In the genomic region with DNA sequence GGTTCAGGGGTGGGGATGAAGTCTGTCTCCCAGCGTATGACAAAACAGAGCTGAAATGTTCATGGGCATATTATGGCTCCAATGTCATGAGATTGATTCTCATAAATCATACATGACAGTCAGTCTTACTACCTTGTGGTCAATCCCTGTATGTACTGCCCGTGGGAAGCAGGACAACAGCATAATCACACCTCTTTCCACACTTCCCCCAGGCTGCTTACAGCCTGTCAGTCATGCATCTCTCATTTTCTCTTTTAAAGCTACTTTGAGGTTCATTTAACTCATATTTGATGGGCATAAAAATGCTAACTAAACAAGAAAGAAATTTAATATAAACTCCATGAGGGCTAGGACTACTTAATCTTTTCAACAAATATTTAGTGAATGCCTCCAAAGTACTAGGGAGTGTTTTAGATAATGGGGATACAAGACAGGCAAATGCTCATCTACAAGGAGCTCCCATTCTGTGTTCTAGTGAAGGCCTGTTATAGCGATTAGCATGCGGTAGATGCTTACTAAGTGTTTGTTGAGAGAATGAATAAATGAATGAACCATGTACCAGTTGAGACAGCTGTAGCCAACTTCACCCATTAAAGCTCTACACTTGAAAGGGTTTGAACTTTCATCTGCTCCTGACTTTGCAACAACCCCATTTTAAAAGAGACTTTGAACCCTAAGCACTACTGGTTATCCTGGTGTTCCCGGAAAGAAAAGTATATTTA, we compare ENCODE assay signal across 13 cellular contexts.
"Had no signal": no experiment of that assay in that cellular context is flagged by ENCODE, and none has a peak within 500 bp of the region (broad histone marks: within the 10 kb centered on the region; RNA-seq: fewer than 3 reads in every experiment).

No MANE protein-coding gene starts in this region.

- ATAC-seq: naive thymus-derived CD4-positive, alpha-beta T cell; pancreas; stimulated activated naive CD8-positive, alpha-beta T cell treated with anti-CD3 and anti-CD28 coated beads, Interleukin-15, Interleukin-2, amounts not matched to agents 100 U/mL and 50 U/mL, for 24 hours had no signal

- H3K36me3 ChIP-seq: pancreas, transverse colon had no signal

- H3K4me3 ChIP-seq: lung, pancreas, transverse colon had no signal

- DNase-seq: activated CD4-positive, alpha-beta memory T cell treated with anti-CD3 and anti-CD28 coated beads, Interleukin-2, amount 10 ng/mL, durations not matched to agents 7 days and 5 days; activated CD4-positive, alpha-beta T cell treated with anti-CD3 and anti-CD28 coated beads for 4 hours; activated naive CD4-positive, alpha-beta T cell treated with anti-CD3 and anti-CD28 coated beads, Interleukin-2, amount 50 U/mL, for 16 hours; activated T-cell treated with anti-CD3 and anti-CD28 coated beads, Interleukin-2, amount 50 U/mL, for 24 hours; naive thymus-derived CD4-positive, alpha-beta T cell; pancreas; retina; stimulated activated CD4-positive, alpha-beta T cell treated with anti-CD3 and anti-CD28 coated beads, Interleukin-15, amount 100 ng/mL, for 24 hours; stimulated activated CD4-positive, alpha-beta T cell treated with anti-CD3 and anti-CD28 coated beads, Interleukin-4, amount 100 ng/mL, for 1 hour; stimulated activated naive CD8-positive, alpha-beta T cell treated with anti-CD3 and anti-CD28 coated beads, Interleukin-15, Interleukin-2, amounts not matched to agents 100 U/mL and 50 U/mL, for 24 hours; T-helper 2 cell; transverse colon had no signal

- H3K9me3 ChIP-seq: pancreas, transverse colon had no signal

- H3K27ac ChIP-seq: pancreas had no signal

- H3K27me3 ChIP-seq: pancreas, transverse colon had no signal
